In genomic region chr10:116403740-116404250, GRCh38 we compare ENCODE assay signal across 17 cellular contexts. TPM values are rescaled to one million over a fixed set of nuclear protein-coding genes. Genes with fewer than 3 reads are reported as not detected.
"Had no signal": no experiment of that assay in that cellular context is flagged by ENCODE, and none has a peak within 500 bp of the region (broad histone marks: within the 10 kb centered on the region; RNA-seq: fewer than 3 reads in every experiment).

No MANE protein-coding gene starts in this region.

- DNase-seq: activated CD4-positive, alpha-beta T cell treated with anti-CD3 and anti-CD28 coated beads, Interleukin-2, amount 10 ng/mL, durations not matched to agents 24 days and 14 days; activated CD8-positive, alpha-beta memory T cell treated with anti-CD3 and anti-CD28 coated beads, Interleukin-2, amount 50 U/mL, for 4 hours; activated naive CD4-positive, alpha-beta T cell treated with anti-CD3 and anti-CD28 coated beads for 36 hours; activated T-cell treated with anti-CD3 and anti-CD28 coated beads, Interleukin-2, amount 50 U/mL, for 4 hours; body of pancreas; caudate nucleus; heart left ventricle; kidney glomerular epithelial cell; left ventricle myocardium inferior; naive B cell; psoas muscle; right cardiac atrium; T-helper 9 cell; uterus had no signal

- H3K4me3 ChIP-seq: body of pancreas, gastroesophageal sphincter, heart left ventricle, left ventricle myocardium inferior, psoas muscle, skin epidermis, tibial nerve, uterus had no signal

- H3K27ac ChIP-seq: body of pancreas, gastroesophageal sphincter, heart left ventricle, left ventricle myocardium inferior, psoas muscle, skin epidermis, tibial nerve, uterus had no signal

- ATAC-seq: activated T-cell treated with anti-CD3 and anti-CD28 coated beads, Interleukin-2, amount 50 U/mL, for 4 hours; body of pancreas; gastroesophageal sphincter; heart left ventricle; psoas muscle; right cardiac atrium had no signal

- H3K27me3 ChIP-seq: body of pancreas, gastroesophageal sphincter, heart left ventricle, tibial nerve, uterus had no signal

- H3K36me3 ChIP-seq: gastroesophageal sphincter, heart left ventricle, left ventricle myocardium inferior, tibial nerve, uterus had no signal

- H3K4me1 ChIP-seq: body of pancreas, gastroesophageal sphincter, heart left ventricle, left ventricle myocardium inferior, psoas muscle, tibial nerve, uterus had no signal

RNA-seq across cellular contexts. Expression of gene PNLIPRP3, which starts 23.9 kb away (rescaled TPM):
- polyA plus RNA-seq: heart left ventricle, psoas muscle, right cardiac atrium had no signal
